12 cellular contexts compared by ENCODE assay signal in the genomic region with DNA sequence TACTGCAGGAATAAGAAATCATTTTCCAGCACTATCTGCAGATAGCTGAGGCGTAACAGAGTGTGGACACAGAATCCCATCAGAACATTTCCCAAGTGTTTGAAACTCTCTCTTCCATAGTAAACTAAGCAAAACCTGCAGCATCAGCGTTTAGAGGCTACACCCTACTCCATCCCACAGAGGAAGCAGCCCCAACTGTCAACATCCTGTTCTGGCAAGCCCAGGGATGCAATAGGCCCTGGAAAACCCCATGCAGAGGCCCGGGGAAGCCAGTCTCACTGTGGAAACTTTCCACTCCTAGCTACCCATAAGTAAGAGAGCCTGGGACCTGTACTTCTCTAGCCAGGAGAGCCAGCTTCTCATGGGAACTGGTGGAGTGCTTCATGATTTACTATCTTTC.
DNase-seq lines count a peak whose midpoint lies in the region; ATAC-seq, FAIRE-seq and TF ChIP-seq lines count a peak whose summit lies in the region.
"Had no signal": no experiment of that assay in that cellular context is flagged by ENCODE, and none has a peak within 500 bp of the region (broad histone marks: within the 10 kb centered on the region; RNA-seq: fewer than 3 reads in every experiment).

No MANE protein-coding gene starts in this region.

- dilution Hi-C loops in IMR-90 (cut with HindIII; ENCODE audit: low sequenced_read_pairs, unreplicated experiment): no loop called here

- BruUV-seq in IMR-90 (replicated peaks; lab: Mats Ljungman, UMichigan) (no TSS peak), PC-3 (replicated peaks; lab: Mats Ljungman, UMichigan) (no TSS peak)

- no peaks in the 10 kb centered on the region for H3F3A ChIP-seq in PC-3 (ENCODE audit: low read length, unreplicated experiment)

- H3K9me3 Mint-ChIP-seq in type B pancreatic cell: no peaks in the 10 kb centered on the region
- H3K9me3 Mint-ChIP-seq: central memory CD8-positive, alpha-beta T cell had no signal

- no peak overlapping the region for H3K4ac ChIP-seq in IMR-90 (ENCODE audit: low read depth, low read length)

- POLR2A ChIA-PET in IMR-90 (lab: Charles Lee; ENCODE audit: unreplicated experiment): no interaction called here
- POLR2A ChIA-PET in PC-3 (lab: Charles Lee; ENCODE audit: unreplicated experiment): no interaction called here

- H3K4me1 Mint-ChIP-seq in type B pancreatic cell (ENCODE audit: unreplicated experiment): peaks cover 15% of the 10 kb centered on the region
- H3K4me1 Mint-ChIP-seq: central memory CD8-positive, alpha-beta T cell had no signal

- H3K36me3 Mint-ChIP-seq in type B pancreatic cell: no peaks in the 10 kb centered on the region

- H2BK5ac ChIP-seq in IMR-90 (ENCODE audit: low read depth, low read length, poor library complexity, severe bottlenecking): no peak overlapping the region

- H4K20me1 ChIP-seq in IMR-90 (ENCODE audit: insufficient read depth, low read length) (no peaks in the 10 kb centered on the region), PC-3 (ENCODE audit: low read length) (no peaks in the 10 kb centered on the region)

- H3K4me1 ChIP-seq in IMR-90 (ENCODE audit: control insufficient read depth, insufficient read depth, low read length) (peaks cover 12% of the 10 kb centered on the region), PC-3 (ENCODE audit: insufficient read depth, low read length) (peaks cover 9% of the 10 kb centered on the region), esophagus muscularis mucosa (peaks cover 12 to 25% (median 19%) of the 10 kb centered on the region in 4 donors), neutrophil (ENCODE audit: control insufficient read depth in 1 of 2, insufficient read depth in 1 of 2, low read depth in 1 of 2, low read length in 1 of 2) (peaks cover 80 to 83% of the 10 kb centered on the region in 2 experiments)

- H3K27me3 ChIP-seq in IMR-90 (ENCODE audit: control insufficient read depth, insufficient read depth, low read length) (no peaks in the 10 kb centered on the region), PC-3 (ENCODE audit: low read length) (no peaks in the 10 kb centered on the region), esophagus muscularis mucosa (no peaks in the 10 kb centered on the region), neutrophil (no peaks in the 10 kb centered on the region)

- no peaks in the 10 kb centered on the region for H3K79me1 ChIP-seq in IMR-90 (ENCODE audit: low read depth in 1 of 2, low read length in 2 of 2)

- H3K79me2 ChIP-seq in PC-3 (ENCODE audit: low read length): no peaks in the 10 kb centered on the region

- no peak overlapping the region for H3K56ac ChIP-seq in IMR-90 (ENCODE audit: extremely low read depth, insufficient read depth, low read length)

- H2BK15ac ChIP-seq in IMR-90 (ENCODE audit: low read depth, low read length): no peak overlapping the region

- no peaks in the 10 kb centered on the region for H3K36me3 ChIP-seq in IMR-90 (ENCODE audit: control insufficient read depth, insufficient read depth, low read length)
- H3K36me3 ChIP-seq in PC-3 (ENCODE audit: low read depth, low read length): no peaks in the 10 kb centered on the region
- no peaks in the 10 kb centered on the region for H3K36me3 ChIP-seq in esophagus muscularis mucosa
- H3K36me3 ChIP-seq in neutrophil: no peaks in the 10 kb centered on the region

- no peak overlapping the region for H2BK120ac ChIP-seq in IMR-90 (ENCODE audit: low read depth, low read length)

- H2AFZ ChIP-seq in IMR-90 (replicated peaks; ENCODE audit: low read length, poor library complexity) (peak overlapping the region; percentile 24), PC-3 (ENCODE audit: low read length) (peak overlapping the region; percentile 54)

- H3K27ac ChIP-seq in IMR-90 (ENCODE audit: insufficient read depth, low read length): no peak overlapping the region
- H3K27ac ChIP-seq in PC-3 (ENCODE audit: low read length): no peak overlapping the region
- peak overlapping the region in 3 of 4 donors; percentile 38 to 47 (median 45) for H3K27ac ChIP-seq in esophagus muscularis mucosa (replicated peaks in 1 of 4)
- peak overlapping the region; percentile 75 for H3K27ac ChIP-seq in neutrophil

- H3K18ac ChIP-seq in IMR-90 (ENCODE audit: low read depth, low read length): no peak overlapping the region

- CTCF ChIA-PET in IMR-90 (lab: Yijun Ruan, JAX) (interaction anchor here (0.6 kb wide), 1 partner anchor 562 kb away, joined by 5 read pairs; no protein-coding TSS in a partner anchor), PC-3 (lab: Charles Lee) (no interaction called here)

- FAIRE-seq in GM12891 (lab: Jason Lieb, UNC): no peak

- no peak for TF ChIP-seq RAD21 in IMR-90 (IDR thresholded peaks at IDR 0.05; ENCODE audit: low read length)

- no peaks in the 10 kb centered on the region; the same call in 1 of the 2 replicates for H3K9me1 ChIP-seq in IMR-90 (ENCODE audit: insufficient read depth, low read length)

- DNase-seq in IMR-90 (peak; percentile 15), PC-3 (no peak), esophagus muscularis mucosa (ENCODE audit: extremely low spot score) (no peak), DMS79 (lab: John Stamatoyannopoulos, UW) (no peak), AG08395 (ENCODE audit: low spot score) (no peak), GM12891 (ENCODE audit: insufficient read length, low spot score) (no peak), type B pancreatic cell (ENCODE audit: extremely low spot score, unreplicated experiment) (no peak)
- DNase-seq: Calu3, mesendoderm, NCI-H1417 had no signal

- TF ChIP-seq POLR2A in IMR-90 (IDR thresholded peaks at IDR 0.05; ENCODE audit: low read depth, low read length) (no peak), esophagus muscularis mucosa (IDR thresholded peaks at IDR 0.05; ENCODE audit: low read depth) (no peak), GM12891 (IDR thresholded peaks at IDR 0.05; ENCODE audit: low read depth, low read length) (no peak)

- H2BK20ac ChIP-seq in IMR-90 (ENCODE audit: low read depth, low read length): no peak overlapping the region

- no peak overlapping the region for H2AK5ac ChIP-seq in IMR-90 (ENCODE audit: low read depth, low read length)

- no peak overlapping the region for H3K14ac ChIP-seq in IMR-90 (replicated peaks; ENCODE audit: low read depth, low read length)

- no peaks in the 10 kb centered on the region for H3K27me3 Mint-ChIP-seq in type B pancreatic cell

- no peak overlapping the region for H4K91ac ChIP-seq in IMR-90 (ENCODE audit: insufficient read depth, low read depth, low read length)

- no peak overlapping the region for H3K4me3 Mint-ChIP-seq in type B pancreatic cell
- H3K4me3 Mint-ChIP-seq: central memory CD8-positive, alpha-beta T cell had no signal

- H3K9ac ChIP-seq in IMR-90 (ENCODE audit: low read depth, low read length) (no peak overlapping the region), PC-3 (ENCODE audit: low read length) (no peak overlapping the region)

- no peak for TF ChIP-seq EP300 in esophagus muscularis mucosa (IDR thresholded peaks at IDR 0.05)

- intact Hi-C loops in IMR-90 (cut with micrococcal nuclease) (no loop called here), PC-3 (cut with micrococcal nuclease) (no loop called here), esophagus muscularis mucosa (cut with DNase I) (no loop called here)

- ATAC-seq in IMR-90 (ENCODE audit: low read depth) (no peak), PC-3 (peak; percentile 56)

- H3K4me2 ChIP-seq in IMR-90 (ENCODE audit: low read depth, low read length) (no peak overlapping the region), PC-3 (ENCODE audit: low read length) (no peak overlapping the region)

- no peak overlapping the region for H4K8ac ChIP-seq in IMR-90 (ENCODE audit: low read depth in 2 of 2, low read length in 2 of 2)

- H3K9me3 ChIP-seq in IMR-90 (ENCODE audit: control insufficient read depth, insufficient read depth, low read length) (no peaks in the 10 kb centered on the region), PC-3 (ENCODE audit: low read length) (no peaks in the 10 kb centered on the region), esophagus muscularis mucosa (no peaks in the 10 kb centered on the region), neutrophil (no peaks in the 10 kb centered on the region)

- TF ChIP-seq CTCF in IMR-90 (conservative IDR thresholded peaks at IDR 0.05; ENCODE audit: low read depth, low read length) (no peak), PC-3 (conservative IDR thresholded peaks at IDR 0.05; ENCODE audit: low read depth, low read length) (no peak), esophagus muscularis mucosa (IDR thresholded peaks at IDR 0.05) (no peak), neutrophil (IDR thresholded peaks at IDR 0.05) (no peak), type B pancreatic cell (conservative IDR thresholded peaks at IDR 0.05) (no peak)

- in situ Hi-C loops in IMR-90 (cut with MboI; ENCODE audit: low sequenced_read_pairs): no loop called here

- H3K23ac ChIP-seq in IMR-90 (ENCODE audit: low read depth, low read length): no peak overlapping the region

- WGBS in IMR-90 (ENCODE audit: extremely low coverage in 2 of 2, insufficient read length in 1 of 2), 2 experiments: no CpG with 5 or more reads among the region's 3 CpGs
- WGBS in esophagus muscularis mucosa: 56% methylated on average over 2 of the region's 3 CpGs

- no peak overlapping the region for H3K27ac Mint-ChIP-seq in type B pancreatic cell

- no peaks in the 10 kb centered on the region for H3K9me2 ChIP-seq in PC-3 (replicated peaks; ENCODE audit: low read length)

- no peak overlapping the region for H3K4me3 ChIP-seq in IMR-90 (ENCODE audit: insufficient read depth, low read depth, low read length)
- no peak overlapping the region for H3K4me3 ChIP-seq in PC-3 (ENCODE audit: low read length)
- H3K4me3 ChIP-seq in esophagus muscularis mucosa: no peak overlapping the region
- no peak overlapping the region for H3K4me3 ChIP-seq in neutrophil (ENCODE audit: low read depth in 1 of 2, low read length in 1 of 2)

- no peak overlapping the region for H4K5ac ChIP-seq in IMR-90 (ENCODE audit: low read depth, low read length)

- no peak overlapping the region for H2AK9ac ChIP-seq in IMR-90 (replicated peaks; ENCODE audit: low read depth, low read length, poor library complexity)

TF ChIP-seq in IMR-90, 13 proteins besides CTCF, POLR2A, EP300 and RAD21 (continues in another document):
- TF ChIP-seq MAFK (IDR thresholded peaks at IDR 0.05; ENCODE audit: low read depth, low read length): peak; percentile 44; the same call in 1 of the 2 replicates

TF ChIP-seq in GM12891, 5 proteins besides CTCF, POLR2A, EP300 and RAD21:
- TF ChIP-seq PAX5 (IDR thresholded peaks at IDR 0.05; ENCODE audit: insufficient read depth, low read length, severe bottlenecking): no peak
- TF ChIP-seq POLR2AphosphoS5 (IDR thresholded peaks at IDR 0.05; ENCODE audit: low read depth, low read length): no peak
- no peak for TF ChIP-seq SPI1 (IDR thresholded peaks at IDR 0.05; ENCODE audit: low read depth, low read length)
- no peak for TF ChIP-seq TAF1 (IDR thresholded peaks at IDR 0.05; ENCODE audit: low read depth, low read length)
- no peak for TF ChIP-seq POU2F2 (IDR thresholded peaks at IDR 0.05; ENCODE audit: low read depth, low read length)

Comparison
In these comparisons a context has a peak if more than half of its experiments do, and no peak if none do; other contexts are left out.
1. H3K27ac ChIP-seq: peak in esophagus muscularis mucosa (3 of 4) and neutrophil (single experiment); none in IMR-90 (single experiment) and PC-3 (single experiment).